In genomic region chr7:18872344-18872743, GRCh38 we compare ENCODE assay signal across 24 cellular contexts.
"Had no signal": no experiment of that assay in that cellular context is flagged by ENCODE, and none has a peak within 500 bp of the region (broad histone marks: within the 10 kb centered on the region; RNA-seq: fewer than 3 reads in every experiment).

No MANE protein-coding gene starts in this region.

- DNase-seq: dermis blood vessel endothelial cell; dorsolateral prefrontal cortex; effector CD4-positive, alpha-beta T cell; effector memory CD4-positive, alpha-beta T cell; foreskin keratinocyte; heart left ventricle; hypothalamus; immature natural killer cell; islet precursor cell; kidney; kidney glomerular epithelial cell; left lung; left ventricle myocardium superior; lower lobe of right lung; mesenchymal stem cell; mucosa of descending colon; naive B cell had no signal

- H2AFZ ChIP-seq: hepatocyte had no signal

- H3K27me3 ChIP-seq: dorsolateral prefrontal cortex, esophagus muscularis mucosa, foreskin keratinocyte, gastroesophageal sphincter, heart left ventricle, hepatocyte, left lung had no signal

- H3K79me2 ChIP-seq: hepatocyte had no signal

- FAIRE-seq: colon, endothelial cell of umbilical vein, frontal cortex, kidney had no signal

- H3K4me1 ChIP-seq: esophagus muscularis mucosa, foreskin keratinocyte, gastroesophageal sphincter, left lung, lower lobe of right lung had no signal

- H3K36me3 ChIP-seq: esophagus muscularis mucosa, gastroesophageal sphincter, heart left ventricle, left lung, lower lobe of right lung had no signal

- ATAC-seq: foreskin keratinocyte, gastroesophageal sphincter, heart left ventricle, left lung, left ventricle myocardium superior, lower lobe of right lung, mucosa of descending colon had no signal

- H3K9me3 ChIP-seq: esophagus muscularis mucosa, gastroesophageal sphincter, heart left ventricle, left lung, lower lobe of right lung, mucosa of descending colon had no signal

- H3K4me3 ChIP-seq: coronary artery, dorsolateral prefrontal cortex, esophagus muscularis mucosa, gastroesophageal sphincter, heart left ventricle, hepatocyte, left lung, lower lobe of right lung, mucosa of descending colon had no signal

- H3K27ac ChIP-seq: coronary artery, dorsolateral prefrontal cortex, esophagus muscularis mucosa, foreskin keratinocyte, gastroesophageal sphincter, heart left ventricle, hepatocyte, left lung, lower lobe of right lung had no signal

- H3K4me2 ChIP-seq: hepatocyte had no signal
